8 cellular contexts compared by ENCODE assay signal in the genomic region with DNA sequence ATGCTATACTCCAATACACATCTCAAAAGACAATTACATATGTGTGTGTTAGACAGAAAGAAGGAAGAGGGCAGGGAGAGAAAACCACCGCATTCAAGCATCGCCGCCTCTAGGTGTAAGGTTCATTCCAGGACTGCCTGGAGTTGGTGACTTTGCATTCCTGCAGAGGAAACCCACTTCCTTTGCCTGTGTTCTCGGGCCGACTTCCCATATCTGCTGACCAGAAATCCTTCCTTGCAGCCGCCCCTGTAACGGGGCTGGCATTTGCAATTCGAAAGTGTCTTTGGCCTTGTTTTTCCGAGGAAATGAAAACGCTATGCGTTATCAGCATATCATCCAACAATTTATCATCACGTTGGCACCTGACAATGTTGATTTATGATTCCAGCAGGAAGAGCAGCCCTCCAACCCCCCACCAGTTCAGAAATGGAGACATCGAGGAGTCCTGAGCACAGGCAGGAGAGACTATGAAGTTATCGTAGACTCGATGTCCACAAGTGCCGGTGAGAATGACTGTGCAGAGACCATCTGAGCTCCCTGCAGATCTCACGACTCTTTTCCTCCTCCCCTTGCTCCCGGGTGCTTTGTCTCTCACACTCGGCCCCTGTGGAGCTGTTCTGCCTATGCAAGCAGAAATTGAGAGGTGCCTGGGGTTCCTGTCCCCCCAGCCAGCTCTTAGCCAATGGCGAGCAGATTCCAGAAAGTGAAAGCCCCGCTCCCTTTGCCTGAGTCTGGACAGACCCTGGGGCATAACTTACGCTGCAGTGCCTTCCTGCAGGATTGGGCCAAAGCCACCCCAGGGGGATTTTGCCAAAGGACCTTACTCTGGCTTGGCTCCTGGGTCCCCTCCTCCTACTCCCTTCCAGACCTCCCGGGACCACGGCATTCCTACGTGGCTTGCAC.
DNase-seq lines count a peak whose midpoint lies in the region; ATAC-seq and TF ChIP-seq lines count a peak whose summit lies in the region.

No MANE protein-coding gene starts in this region.

- no peak overlapping the region for H3K18ac ChIP-seq in mesendoderm (ENCODE audit: low read length)

- H3K9me3 ChIP-seq in A673 (ENCODE audit: low read depth, low read length, poor library complexity, severe bottlenecking) (no peaks in the 10 kb centered on the region), colonic mucosa (no peaks in the 10 kb centered on the region), vagina (no peaks in the 10 kb centered on the region), WERI-Rb-1 (ENCODE audit: severe bottlenecking) (no peaks in the 10 kb centered on the region)

- DNase-seq in A673 (ENCODE audit: low spot score) (peak; percentile 43), KBM-7 (peak; percentile 89), colonic mucosa (no peak), mesendoderm (peak; percentile 71), vagina (ENCODE audit: extremely low spot score in 2 of 2) (no peak), WERI-Rb-1 (no peak)

- WGBS in mesendoderm (ENCODE audit: extremely low coverage, insufficient coverage, low lambda C conversion rate): no CpG with 5 or more reads among the region's 25 CpGs

- peak overlapping the region; percentile 2 for H3K4me3 ChIP-seq in A673 (ENCODE audit: low read depth, low read length, poor library complexity, severe bottlenecking)
- peak overlapping the region; percentile 11 for H3K4me3 ChIP-seq in colonic mucosa
- H3K4me3 ChIP-seq in mesendoderm (ENCODE audit: low read length): no peak overlapping the region
- H3K4me3 ChIP-seq in vagina: peak overlapping the region; percentile 26 to 37
- H3K4me3 ChIP-seq in WERI-Rb-1 (ENCODE audit: low read depth, low read length): no peak overlapping the region

- H2BK15ac ChIP-seq in mesendoderm (replicated peaks; ENCODE audit: low read depth): no peak overlapping the region

- no peak overlapping the region for H3K9ac ChIP-seq in colonic mucosa (ENCODE audit: low read depth in 2 of 2, low read length in 2 of 2)
- H3K9ac ChIP-seq in mesendoderm (ENCODE audit: low read length): no peak overlapping the region

- no peak overlapping the region for H4K5ac ChIP-seq in mesendoderm (ENCODE audit: low read length)

- H3K27ac ChIP-seq in A673 (ENCODE audit: low read depth, low read length, poor library complexity, severe bottlenecking) (peak overlapping the region; percentile 35), colonic mucosa (no peak overlapping the region), mesendoderm (ENCODE audit: low read depth, low read length) (no peak overlapping the region), vagina (peak overlapping the region; percentile 59), WERI-Rb-1 (no peak overlapping the region)

- H3K4ac ChIP-seq in mesendoderm (ENCODE audit: low read depth, low read length): no peak overlapping the region

- peaks cover 12% of the 10 kb centered on the region for H3K4me1 ChIP-seq in A673 (ENCODE audit: insufficient read depth, low read length, poor library complexity, severe bottlenecking)
- no peaks in the 10 kb centered on the region for H3K4me1 ChIP-seq in colonic mucosa
- H3K4me1 ChIP-seq in mesendoderm (ENCODE audit: control insufficient read depth, low read depth, low read length): no peaks in the 10 kb centered on the region
- H3K4me1 ChIP-seq in vagina: peaks cover 13% of the 10 kb centered on the region

- TF ChIP-seq POLR2A in vagina (IDR thresholded peaks at IDR 0.05): no peak

- H3K36me3 ChIP-seq in A673 (ENCODE audit: insufficient read depth, low read length, poor library complexity, severe bottlenecking): no peaks in the 10 kb centered on the region
- no peaks in the 10 kb centered on the region for H3K36me3 ChIP-seq in colonic mucosa
- H3K36me3 ChIP-seq in mesendoderm (ENCODE audit: control insufficient read depth, insufficient read depth, low read length): no peaks in the 10 kb centered on the region
- H3K36me3 ChIP-seq in vagina: no peaks in the 10 kb centered on the region
- no peaks in the 10 kb centered on the region for H3K36me3 ChIP-seq in WERI-Rb-1

- no peak overlapping the region for H2AK5ac ChIP-seq in mesendoderm (ENCODE audit: low read length)

- intact Hi-C loops in A673 (cut with micrococcal nuclease; ENCODE audit: unreplicated experiment) (loop anchor here (10.0 kb wide), 1 partner anchor 472 kb away; no protein-coding TSS in a partner anchor), colonic mucosa (cut with DNase I) (no loop called here), vagina (cut with DNase I) (loop anchor here (10.0 kb wide), 1 partner anchor 142 kb away; no protein-coding TSS in a partner anchor)

- H3K79me1 ChIP-seq in mesendoderm (ENCODE audit: low read length): no peaks in the 10 kb centered on the region

- POLR2A ChIA-PET in A673 (lab: Charles Lee; ENCODE audit: low non-redundant PET): no interaction called here

- CTCF ChIA-PET in A673 (lab: Charles Lee): no interaction called here

- H3K4me2 ChIP-seq in mesendoderm (ENCODE audit: low read length): peak overlapping the region; percentile 14

- TF ChIP-seq CTCF in A673 (conservative IDR thresholded peaks at IDR 0.05; ENCODE audit: low read depth, low read length) (no peak), colonic mucosa (IDR thresholded peaks at IDR 0.05) (no peak), vagina (IDR thresholded peaks at IDR 0.05) (no peak), WERI-Rb-1 (IDR thresholded peaks at IDR 0.05; ENCODE audit: low read depth, low read length) (no peak)

- no peak overlapping the region for H2BK120ac ChIP-seq in mesendoderm (ENCODE audit: low read depth, low read length)

- peak overlapping the region; percentile 62 for H3K56ac ChIP-seq in mesendoderm (ENCODE audit: low read length)

- H2BK5ac ChIP-seq in mesendoderm (ENCODE audit: low read length): no peak overlapping the region

- no peaks in the 10 kb centered on the region for H3K27me3 ChIP-seq in A673 (replicated peaks; ENCODE audit: insufficient read depth, low read depth, low read length, poor library complexity)
- no peaks in the 10 kb centered on the region for H3K27me3 ChIP-seq in colonic mucosa
- H3K27me3 ChIP-seq in mesendoderm (ENCODE audit: insufficient read depth, low read length, poor library complexity): no peaks in the 10 kb centered on the region
- H3K27me3 ChIP-seq in vagina: no peaks in the 10 kb centered on the region
- H3K27me3 ChIP-seq in WERI-Rb-1 (ENCODE audit: insufficient read depth, low read depth, severe bottlenecking): no peaks in the 10 kb centered on the region

- ATAC-seq in GM19452 (IDR thresholded peaks at IDR 0.05; ENCODE audit: unreplicated experiment): no peak
- ATAC-seq in GM19328 (IDR thresholded peaks at IDR 0.05; ENCODE audit: unreplicated experiment): no peak

- H4K8ac ChIP-seq in mesendoderm (ENCODE audit: low read depth, low read length): no peak overlapping the region

- no peaks in the 10 kb centered on the region for H3K79me2 ChIP-seq in mesendoderm (ENCODE audit: control insufficient read depth, insufficient read depth, low read length)

- BruUV-seq in A673 (replicated peaks; lab: Mats Ljungman, UMichigan): no TSS peak

- no peak overlapping the region for H3K23ac ChIP-seq in mesendoderm (ENCODE audit: low read length)

- in situ Hi-C loops in KBM-7 (cut with MboI; ENCODE audit: low pct_unique_long_range_greater_than_20kb, low sequenced_read_pairs): no loop called here

Comparison
In these comparisons a context has a peak if more than half of its experiments do, and no peak if none do; other contexts are left out.
1. DNase-seq: peak in A673 (single experiment), KBM-7 (single experiment) and mesendoderm (single experiment); none in colonic mucosa (single experiment), vagina (0 of 2) and WERI-Rb-1 (single experiment).
2. H3K27ac ChIP-seq: peak in A673 (single experiment) and vagina (single experiment); none in colonic mucosa (single experiment), mesendoderm (single experiment) and WERI-Rb-1 (single experiment).
3. H3K4me3 ChIP-seq: peak in A673 (single experiment), colonic mucosa (single experiment) and vagina (2 of 2); none in mesendoderm (single experiment) and WERI-Rb-1 (single experiment).